ENCODE assay signal across 8 cellular contexts in genomic region chr10:7956508-7956907, GRCh38.
DNase-seq lines count a peak whose midpoint lies in the region; ATAC-seq, FAIRE-seq and TF ChIP-seq lines count a peak whose summit lies in the region.

No MANE protein-coding gene starts in this region.

- intact Hi-C loops in Calu3 (cut with micrococcal nuclease; ENCODE audit: unreplicated experiment) = no loop called here

- peak overlapping the region; percentile 33 for H3K27ac Mint-ChIP-seq in Calu3 (ENCODE audit: unreplicated experiment)
- peak overlapping the region in 1 of 10 donors; percentile 10 for H3K27ac Mint-ChIP-seq in naive thymus-derived CD8-positive, alpha-beta T cell

- no peaks in the 10 kb centered on the region for H3K4me1 Mint-ChIP-seq in Calu3 (ENCODE audit: low read depth, unreplicated experiment)
- peaks cover 4 to 26% (median 19%) of the 10 kb centered on the region in 4 donors for H3K4me1 Mint-ChIP-seq in naive thymus-derived CD8-positive, alpha-beta T cell

- BruUV-seq in Calu3 (replicated peaks; lab: Mats Ljungman, UMichigan) = no TSS peak

- no peaks in the 10 kb centered on the region for H3K9me3 Mint-ChIP-seq in Calu3 (ENCODE audit: low read depth, unreplicated experiment)
- no peaks in the 10 kb centered on the region for H3K9me3 Mint-ChIP-seq in naive thymus-derived CD8-positive, alpha-beta T cell

- POLR2A ChIA-PET in naive thymus-derived CD8-positive, alpha-beta T cell (lab: Charles Lee) = no interaction called here

- FAIRE-seq in HTR-8/SVneo (lab: Jason Lieb, UNC) = no peak

- DNase-seq in Calu3 = no peak
- DNase-seq in HTR-8/SVneo (ENCODE audit: insufficient read length, low spot score) = peak; percentile 15
- peak; percentile 87 for DNase-seq in dedifferentiated amniotic fluid mesenchymal stem cell (ENCODE audit: extremely low spot score)
- no peak for DNase-seq in naive thymus-derived CD8-positive, alpha-beta T cell
- DNase-seq in SK-N-DZ (ENCODE audit: low spot score) = no peak
- DNase-seq in NK-92 (lab: John Stamatoyannopoulos, UW; ENCODE audit: unreplicated experiment) = no peak

- no peaks in the 10 kb centered on the region for H3K36me3 Mint-ChIP-seq in Calu3 (ENCODE audit: insufficient read depth, unreplicated experiment)
- peaks cover 0 to 12% (median 3%) of the 10 kb centered on the region in 3 donors for H3K36me3 Mint-ChIP-seq in naive thymus-derived CD8-positive, alpha-beta T cell

- no peak for TF ChIP-seq CTCF in Calu3 (IDR thresholded peaks at IDR 0.05; ENCODE audit: unreplicated experiment)

- ATAC-seq in GM21515 (IDR thresholded peaks at IDR 0.05; ENCODE audit: unreplicated experiment) (peak; percentile 88), HG02970 (IDR thresholded peaks at IDR 0.05; ENCODE audit: low FRiP score, unreplicated experiment) (no peak)
- ATAC-seq in naive thymus-derived CD8-positive, alpha-beta T cell = no peak

- no peak overlapping the region for H3K4me3 Mint-ChIP-seq in Calu3 (ENCODE audit: low read depth, unreplicated experiment)
- H3K4me3 Mint-ChIP-seq in naive thymus-derived CD8-positive, alpha-beta T cell = no peak overlapping the region

- CTCF ChIA-PET in Calu3 (lab: Charles Lee) = no interaction called here

- no peaks in the 10 kb centered on the region for H3K27me3 Mint-ChIP-seq in Calu3 (ENCODE audit: unreplicated experiment)
- no peaks in the 10 kb centered on the region for H3K27me3 Mint-ChIP-seq in naive thymus-derived CD8-positive, alpha-beta T cell

Comparison
In these comparisons a context has a peak if more than half of its experiments do, and no peak if none do; other contexts are left out.
1. DNase-seq: peak in HTR-8/SVneo (single experiment) and dedifferentiated amniotic fluid mesenchymal stem cell (single experiment); none in Calu3 (single experiment), naive thymus-derived CD8-positive, alpha-beta T cell (0 of 10), SK-N-DZ (single experiment) and NK-92 (single experiment).